Comparison of ENCODE assay signal across 1 cellular context in genomic region chr5:169242175-169242848, GRCh38.
A peak's percentile ranks its signal among the peaks of the same experiment; 100 is the strongest.
TF ChIP-seq lines count a peak whose summit lies in the region.

No MANE protein-coding gene starts in this region.

TF ChIP-seq in K562, 482 proteins besides CTCF, POLR2A, EP300 and RAD21 (continued from another document):
- peak; percentile 19; the same call in 1 of the 2 replicates for TF ChIP-seq MTA2 (IDR thresholded peaks at IDR 0.05; ENCODE audit: low read depth)
